23 cellular contexts compared by ENCODE assay signal in the genomic region with DNA sequence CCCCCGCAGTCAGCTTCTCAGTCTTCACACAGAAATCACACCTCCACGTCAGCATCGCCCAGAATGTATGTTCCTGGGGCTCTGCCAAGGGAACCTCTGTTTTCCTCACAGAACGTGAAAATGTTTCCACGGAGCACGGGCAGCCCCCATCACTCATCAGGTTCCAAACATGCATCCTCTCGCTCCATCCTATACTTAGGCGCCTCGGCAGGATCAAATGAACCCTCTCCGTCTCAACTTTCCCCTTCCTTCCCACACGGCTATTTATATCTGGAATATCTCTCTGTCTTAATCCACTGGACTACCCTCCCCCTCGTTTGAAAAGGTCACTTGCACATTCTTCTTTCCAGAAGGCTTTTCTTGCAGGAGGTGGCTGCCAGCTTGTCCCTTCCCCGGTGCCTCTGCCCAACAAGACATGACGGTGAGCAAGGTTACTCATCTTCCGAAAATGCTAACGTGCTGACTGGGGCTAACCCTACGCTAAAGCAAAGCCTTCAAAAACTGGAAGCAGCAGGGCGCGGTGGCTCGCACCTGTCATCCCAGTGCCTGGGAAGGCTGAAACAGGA. TPM values are rescaled to one million over a fixed set of nuclear protein-coding genes. Genes with fewer than 3 reads are reported as not detected.
DNase-seq lines count a peak whose midpoint lies in the region; ATAC-seq and TF ChIP-seq lines count a peak whose summit lies in the region.
"Had no signal": no experiment of that assay in that cellular context is flagged by ENCODE, and none has a peak within 500 bp of the region (broad histone marks: within the 10 kb centered on the region; RNA-seq: fewer than 3 reads in every experiment).

No MANE protein-coding gene starts in this region.

- no peak overlapping the region for H3K4me3 ChIP-seq in left ventricle myocardium inferior
- H3K4me3 ChIP-seq in gastroesophageal sphincter, result no peak overlapping the region
- no peak overlapping the region for H3K4me3 ChIP-seq in uterus
- H3K4me3 ChIP-seq: mucosa of descending colon had no signal

- peak overlapping the region; percentile 70 for H3K27ac Mint-ChIP-seq in neural crest cell (ENCODE audit: unreplicated experiment)
- H3K27ac Mint-ChIP-seq: activated T-helper 2 cell treated with anti-CD3 and anti-CD28 coated beads, Interferon-gamma antibody, Interleukin-2, Interleukin-4, amounts not matched to agents 10 μg/mL and 5 μg/mL and 100 μg/mL, durations not matched to agents 14 hours and 24 hours and 36 hours; stimulated activated memory B cell treated with anti-CD40 and anti-IgM and Interleukin-4, amounts not matched to agents 10 μg/mL and 1 μg/mL and 100 μg/mL, for 72 hours; T-helper 1 cell treated with Interleukin-12 subunit alpha and Interleukin-12 subunit beta and Interleukin-4 antibody, amounts not matched to agents 30 μg/mL and 1 μg/mL, for 36 hours had no signal

- WGBS in gastroesophageal sphincter (ENCODE audit: low coverage in 1 of 2), 2 donors, result 21 to 32% methylated on average over 6 to 9 of the region's 20 CpGs

- peak overlapping the region; percentile 27 for H3K4me3 Mint-ChIP-seq in neural crest cell
- H3K4me3 Mint-ChIP-seq: central memory CD8-positive, alpha-beta T cell; stimulated activated memory B cell treated with anti-CD40 and anti-IgM and Interleukin-4, amounts not matched to agents 10 μg/mL and 1 μg/mL and 100 μg/mL, for 72 hours; T-helper 1 cell treated with Interleukin-12 subunit alpha and Interleukin-12 subunit beta and Interleukin-4 antibody, amounts not matched to agents 30 μg/mL and 1 μg/mL, for 36 hours had no signal

- TF ChIP-seq EP300 in gastroesophageal sphincter (IDR thresholded peaks at IDR 0.05), result no peak

- no peaks in the 10 kb centered on the region for H3K9me3 Mint-ChIP-seq in neural crest cell
- H3K9me3 Mint-ChIP-seq: activated T-helper 2 cell treated with anti-CD3 and anti-CD28 coated beads, Interferon-gamma antibody, Interleukin-2, Interleukin-4, amounts not matched to agents 10 μg/mL and 5 μg/mL and 100 μg/mL, durations not matched to agents 14 hours and 24 hours and 36 hours; central memory CD8-positive, alpha-beta T cell; stimulated activated memory B cell treated with anti-CD40 and anti-IgM and Interleukin-4, amounts not matched to agents 10 μg/mL and 1 μg/mL and 100 μg/mL, for 72 hours; T-helper 1 cell treated with Interleukin-12 subunit alpha and Interleukin-12 subunit beta and Interleukin-4 antibody, amounts not matched to agents 30 μg/mL and 1 μg/mL, for 36 hours had no signal

- H3K36me3 Mint-ChIP-seq in neural crest cell (ENCODE audit: low read depth), result peaks cover 9% of the 10 kb centered on the region
- H3K36me3 Mint-ChIP-seq: stimulated activated memory B cell treated with anti-CD40 and anti-IgM and Interleukin-4, amounts not matched to agents 10 μg/mL and 1 μg/mL and 100 μg/mL, for 72 hours had no signal

- intact Hi-C loops in cardiac septum (cut with DNase I) (no loop called here), left ventricle myocardium inferior (cut with micrococcal nuclease) (no loop called here), uterus (cut with DNase I; ENCODE audit: low total_unique reads) (no loop called here)

- peaks cover 17% of the 10 kb centered on the region for H3K4me1 ChIP-seq in left ventricle myocardium inferior
- H3K4me1 ChIP-seq in gastroesophageal sphincter, result peaks cover 0 to 63% (median 0%) of the 10 kb centered on the region in 3 donors
- H3K4me1 ChIP-seq in uterus, result peaks cover 0 to 8% of the 10 kb centered on the region in 2 donors

- H3K4me1 Mint-ChIP-seq in neural crest cell, result peaks cover 44% of the 10 kb centered on the region
- H3K4me1 Mint-ChIP-seq: central memory CD8-positive, alpha-beta T cell; stimulated activated memory B cell treated with anti-CD40 and anti-IgM and Interleukin-4, amounts not matched to agents 10 μg/mL and 1 μg/mL and 100 μg/mL, for 72 hours had no signal

- H3K36me3 ChIP-seq in left ventricle myocardium inferior (no peaks in the 10 kb centered on the region), gastroesophageal sphincter (no peaks in the 10 kb centered on the region), uterus (no peaks in the 10 kb centered on the region)

- peak; percentile 51 for DNase-seq in cardiac septum (ENCODE audit: low spot score)
- DNase-seq in left ventricle myocardium inferior, result no peak
- DNase-seq in neural crest cell (ENCODE audit: low read depth, low spot score), result no peak
- DNase-seq in uterus, result no peak
- no peak for DNase-seq in GF-D8 (lab: John Stamatoyannopoulos, UW)
- DNase-seq: activated CD4-positive, CD25-positive, alpha-beta regulatory T cell; DMS79; effector CD4-positive, alpha-beta T cell; hypothalamus; left cardiac atrium; NCI-H187 treated with DMSO at 0.1 percent for 48 hours; NCI-H446 treated with DMSO at 0.1 percent for 48 hours; SHP77 treated with DMSO at 0.1 percent for 48 hours; trophoblast cell had no signal

- ATAC-seq in gastroesophageal sphincter, result peak; percentile 47
- no peak for ATAC-seq in HG02571 (IDR thresholded peaks at IDR 0.05; ENCODE audit: unreplicated experiment)
- ATAC-seq in GM18519 (IDR thresholded peaks at IDR 0.05; ENCODE audit: low FRiP score, unreplicated experiment), result no peak
- ATAC-seq: mucosa of descending colon; stimulated activated memory B cell treated with anti-CD40 and anti-IgM and Interleukin-4, amounts not matched to agents 10 μg/mL and 1 μg/mL and 100 μg/mL, for 72 hours had no signal

- no peaks in the 10 kb centered on the region for H3K27me3 Mint-ChIP-seq in neural crest cell (ENCODE audit: low read depth)

- no peaks in the 10 kb centered on the region for H3K9me3 ChIP-seq in left ventricle myocardium inferior (replicated peaks)
- no peaks in the 10 kb centered on the region for H3K9me3 ChIP-seq in gastroesophageal sphincter
- H3K9me3 ChIP-seq in uterus, result no peaks in the 10 kb centered on the region
- H3K9me3 ChIP-seq: mucosa of descending colon had no signal

- no peak for TF ChIP-seq POLR2A in gastroesophageal sphincter (IDR thresholded peaks at IDR 0.05)
- no peak for TF ChIP-seq POLR2A in uterus (IDR thresholded peaks at IDR 0.05)

- TF ChIP-seq CTCF in left ventricle myocardium inferior (IDR thresholded peaks at IDR 0.05; ENCODE audit: borderline replicate concordance) (no peak), gastroesophageal sphincter (IDR thresholded peaks at IDR 0.05) (no peak), neural crest cell (conservative IDR thresholded peaks at IDR 0.05) (no peak), uterus (IDR thresholded peaks at IDR 0.05) (no peak)

- no peaks in the 10 kb centered on the region for H3K27me3 ChIP-seq in left ventricle myocardium inferior (ENCODE audit: low read depth)
- no peaks in the 10 kb centered on the region for H3K27me3 ChIP-seq in gastroesophageal sphincter
- H3K27me3 ChIP-seq in uterus, result no peaks in the 10 kb centered on the region

- H3K27ac ChIP-seq in left ventricle myocardium inferior (replicated peaks), result no peak overlapping the region
- H3K27ac ChIP-seq in gastroesophageal sphincter, result peak overlapping the region; percentile 50 to 89 (median 86)
- H3K27ac ChIP-seq in uterus, result peak overlapping the region; percentile 63 to 77
- H3K27ac ChIP-seq: parathyroid adenoma had no signal

RNA-seq across cellular contexts. Expression of a gene that starts 21.6 kb away (rescaled TPM):
- total RNA-seq in cardiac septum (14.3 TPM), left ventricle myocardium inferior (13.8 TPM), gastroesophageal sphincter (100 to 1,000 TPM in 1 of 4 donors, 10 to 100 TPM in 3; 39.6 to 103 (median 59.1) TPM), neural crest cell (75.9 and 76.4 TPM in 2 replicates), uterus (10 to 100 TPM in 3 of 4 donors, 1 to 10 TPM in 1; 6.5 to 99.0 (median 49.9) TPM)

RNA-seq across cellular contexts. Expression of a gene that starts 39.0 kb away (rescaled TPM):
- total RNA-seq in cardiac septum, result 17.8 TPM
- 17.6 TPM for total RNA-seq in left ventricle myocardium inferior
- total RNA-seq in gastroesophageal sphincter, result 10 to 100 TPM; 13.7 to 20.9 (median 16.0) TPM
- total RNA-seq in neural crest cell, result 18.7 and 19.5 TPM in 2 replicates
- total RNA-seq in uterus, result 10 to 100 TPM in 2 of 4 donors, 1 to 10 TPM in 2; 5.1 to 17.1 (median 10.8) TPM
